ENCODE assay signal across 8 cellular contexts in the genomic region with DNA sequence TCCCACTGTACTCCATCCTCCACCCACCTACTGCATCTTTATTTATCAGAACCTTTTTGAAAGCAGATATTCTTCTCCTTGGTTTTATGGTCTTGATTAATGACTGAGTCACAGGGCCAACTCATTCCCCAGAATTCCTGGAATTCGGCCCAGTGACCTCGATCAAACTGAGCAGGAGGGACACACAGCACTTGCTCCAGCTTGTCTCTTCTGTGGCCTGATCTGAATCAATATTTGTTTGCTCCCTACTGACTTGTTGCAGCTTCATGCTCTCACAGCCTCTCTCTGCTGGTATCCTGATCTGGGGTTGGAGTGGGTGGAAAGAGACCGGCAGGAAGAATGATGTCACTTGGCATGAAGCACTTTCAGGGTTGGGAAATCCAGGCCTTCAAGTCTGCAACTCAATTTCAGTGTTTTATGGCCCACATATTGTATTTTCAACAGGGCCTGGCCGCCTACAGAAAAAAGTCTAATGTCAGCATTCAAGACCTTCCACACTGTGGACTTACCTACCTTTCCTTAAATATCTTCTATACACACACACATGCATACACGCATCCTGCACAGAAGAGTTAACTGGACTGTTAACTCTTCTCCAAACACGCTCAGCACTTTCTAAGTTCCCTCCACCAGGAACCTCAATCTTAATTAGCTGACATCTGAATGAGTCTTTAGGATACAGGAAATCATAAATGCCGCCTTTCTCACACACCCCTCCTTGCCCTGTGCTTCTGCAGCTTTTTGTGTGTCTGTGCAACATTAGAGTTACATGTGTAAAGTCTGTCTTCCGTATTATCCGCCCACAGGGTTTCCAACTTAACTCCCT. TPM values are rescaled to one million over a fixed set of nuclear protein-coding genes. Genes with fewer than 3 reads are reported as not detected.
DNase-seq lines count a peak whose midpoint lies in the region; ATAC-seq and TF ChIP-seq lines count a peak whose summit lies in the region.

No MANE protein-coding gene starts in this region.

- ATAC-seq in GM21717 (IDR thresholded peaks at IDR 0.05; ENCODE audit: unreplicated experiment) (no peak), HG03439 (IDR thresholded peaks at IDR 0.05; ENCODE audit: unreplicated experiment) (no peak)

- no peaks in the 10 kb centered on the region for H3K9me3 ChIP-seq in CD8-positive, alpha-beta memory T cell (ENCODE audit: low read length)
- H3K9me3 ChIP-seq in sigmoid colon, result no peaks in the 10 kb centered on the region

- no peaks in the 10 kb centered on the region for H3K9me3 Mint-ChIP-seq in CD8-positive, alpha-beta memory T cell

- TF ChIP-seq POLR2A in sigmoid colon (IDR thresholded peaks at IDR 0.05), result no peak

- intact Hi-C loops in sigmoid colon (cut with DNase I), result loop anchor here (5.0 kb wide), 1 partner anchor 36 kb away; no protein-coding TSS in a partner anchor

- peaks cover 80 to 90% (median 87%) of the 10 kb centered on the region in 3 donors for H3K4me1 Mint-ChIP-seq in CD8-positive, alpha-beta memory T cell

- peak in 1 of 4 donors; percentile 64 for TF ChIP-seq EP300 in sigmoid colon (IDR thresholded peaks at IDR 0.05)

- no peak overlapping the region for H3K27ac ChIP-seq in CD8-positive, alpha-beta memory T cell (ENCODE audit: low read depth, low read length)
- H3K27ac ChIP-seq in VCaP, result peak overlapping the region; percentile 79
- H3K27ac ChIP-seq in sigmoid colon, result peak overlapping the region; percentile 95 to 99 (median 98)

- H3K27ac Mint-ChIP-seq in CD8-positive, alpha-beta memory T cell, result peak overlapping the region; percentile 73 to 99 (median 88)

- no peaks in the 10 kb centered on the region for H3K27me3 ChIP-seq in CD8-positive, alpha-beta memory T cell (ENCODE audit: insufficient read depth, low read length, poor library complexity, severe bottlenecking)
- H3K27me3 ChIP-seq in sigmoid colon, result no peaks in the 10 kb centered on the region

- TF ChIP-seq CTCF in VCaP (conservative IDR thresholded peaks at IDR 0.05) (no peak), sigmoid colon (IDR thresholded peaks at IDR 0.05) (no peak)

- H3K4me3 Mint-ChIP-seq in CD8-positive, alpha-beta memory T cell, result peak overlapping the region in 6 of 7 donors; percentile 11 to 76 (median 45)

- CTCF ChIA-PET in CD8-positive, alpha-beta memory T cell (lab: Charles Lee), result no interaction called here

- H3K27me3 Mint-ChIP-seq in CD8-positive, alpha-beta memory T cell, result peaks cover 0 to 1% of the 10 kb centered on the region in 2 donors

- H3K4me3 ChIP-seq in CD8-positive, alpha-beta memory T cell (ENCODE audit: low read length), result no peak overlapping the region
- no peak overlapping the region for H3K4me3 ChIP-seq in sigmoid colon

- POLR2A ChIA-PET in CD8-positive, alpha-beta memory T cell (lab: Charles Lee), result no interaction called here

- peaks cover 4 to 40% (median 4%) of the 10 kb centered on the region in 3 donors for H3K36me3 Mint-ChIP-seq in CD8-positive, alpha-beta memory T cell

- H3K4me1 ChIP-seq in CD8-positive, alpha-beta memory T cell (ENCODE audit: insufficient read depth, low read length), result peaks cover 42% of the 10 kb centered on the region
- peaks cover 3 to 82% (median 80%) of the 10 kb centered on the region in 4 donors for H3K4me1 ChIP-seq in sigmoid colon

- WGBS in sigmoid colon, 2 donors, result 7 to 46% methylated on average over 9 of the region's 9 CpGs

- no peak for DNase-seq in CD8-positive, alpha-beta memory T cell
- DNase-seq in HuH-7 (ENCODE audit: low spot score), result peak; percentile 83
- peak; percentile 96 for DNase-seq in glomerular visceral epithelial cell (ENCODE audit: extremely low spot score)
- peak; percentile 92 for DNase-seq in sigmoid colon
- no peak for DNase-seq in occipital lobe (lab: John Stamatoyannopoulos, UW)

- no peaks in the 10 kb centered on the region for H3K36me3 ChIP-seq in CD8-positive, alpha-beta memory T cell (ENCODE audit: insufficient read depth, low read length)
- H3K36me3 ChIP-seq in sigmoid colon, result no peaks in the 10 kb centered on the region

RNA-seq across cellular contexts. Expression of a gene that starts 4.6 kb away (rescaled TPM):
- total RNA-seq in CD8-positive, alpha-beta memory T cell, result 100 to 1,000 TPM; 212 to 219 TPM
- polyA plus RNA-seq in CD8-positive, alpha-beta memory T cell, result 471 TPM
- total RNA-seq in sigmoid colon (100 to 1,000 TPM; 157 to 366 (median 214) TPM), occipital lobe (46.2 TPM)
- 1,000 to 10,000 TPM in 2 of 3 donors, 100 to 1,000 TPM in 1; 900 to 3,307 (median 1,912) TPM for polyA plus RNA-seq in sigmoid colon

Comparison
In these comparisons a context has a peak if more than half of its experiments do, and no peak if none do; other contexts are left out.
1. DNase-seq: peak in HuH-7 (single experiment), glomerular visceral epithelial cell (single experiment) and sigmoid colon (single experiment); none in CD8-positive, alpha-beta memory T cell (0 of 5) and occipital lobe (single experiment).